In the genomic region with DNA sequence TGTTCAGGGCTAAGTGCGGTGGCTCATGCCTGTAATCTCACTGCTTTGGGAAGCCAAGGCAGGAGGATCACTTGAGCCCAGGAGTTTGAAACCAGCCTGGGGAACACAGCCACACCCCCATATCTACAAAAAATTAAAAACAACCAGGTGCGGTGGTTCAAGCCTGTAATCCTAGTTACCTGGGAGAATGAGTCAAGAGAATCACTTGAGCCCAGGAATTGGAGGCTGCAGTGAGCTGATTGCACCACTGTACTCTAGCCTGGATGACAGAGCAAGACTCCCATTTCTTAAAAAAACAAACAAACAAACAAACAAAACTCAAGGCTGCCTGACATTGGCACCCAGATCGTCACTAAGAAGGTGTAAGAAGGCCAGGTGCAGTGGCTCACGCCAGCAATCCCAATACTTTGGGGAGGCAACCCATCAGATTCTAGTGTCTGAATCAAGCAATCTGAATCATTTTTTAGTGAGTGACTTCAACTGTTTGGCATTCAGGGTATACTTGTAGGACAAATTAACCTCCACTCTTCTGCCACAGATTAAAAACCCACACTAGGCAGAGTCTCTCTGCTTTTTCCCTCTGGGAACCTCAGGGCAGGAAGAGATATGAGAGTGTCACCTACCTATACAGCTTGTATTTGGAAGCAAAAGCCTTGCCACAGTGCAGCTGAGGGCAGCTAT, we compare ENCODE assay signal across 19 cellular contexts. TPM values are rescaled to one million over a fixed set of nuclear protein-coding genes. Genes with fewer than 3 reads are reported as not detected.
DNase-seq lines count a peak whose midpoint lies in the region; ATAC-seq and TF ChIP-seq lines count a peak whose summit lies in the region.
"Had no signal": no experiment of that assay in that cellular context is flagged by ENCODE, and none has a peak within 500 bp of the region (broad histone marks: within the 10 kb centered on the region; RNA-seq: fewer than 3 reads in every experiment).

No MANE protein-coding gene starts in this region.

- no peak for ATAC-seq in activated T-helper 17 cell treated with anti-CD3 and anti-CD28 coated beads, Interleukin-2, amount 50 U/mL, for 72 hours (replicated peaks)
- ATAC-seq in upper lobe of left lung (ENCODE audit: low FRiP score in 2 of 2): no peak
- no peak for ATAC-seq in stimulated activated naive B cell treated with anti-CD40 and anti-IgM and Interleukin-4, amounts not matched to agents 10 μg/mL and 1 μg/mL and 100 μg/mL, for 72 hours (replicated peaks)
- ATAC-seq: GM12878, Panc1, pancreas had no signal

- TF ChIP-seq POLR2A in upper lobe of left lung (IDR thresholded peaks at IDR 0.05): no peak

- CTCF ChIA-PET in HEK293T (lab: Yijun Ruan, JAX): no interaction called here

- H3K36me3 Mint-ChIP-seq in activated T-helper 17 cell treated with anti-CD3 and anti-CD28 coated beads, Interleukin-2, amount 50 U/mL, for 72 hours (ENCODE audit: low read depth): peaks cover 100% of the 10 kb centered on the region
- peaks cover 23 to 51% of the 10 kb centered on the region in 2 donors for H3K36me3 Mint-ChIP-seq in stimulated activated naive B cell treated with anti-CD40 and anti-IgM and Interleukin-4, amounts not matched to agents 10 μg/mL and 1 μg/mL and 100 μg/mL, for 72 hours

- H3K4me3 ChIP-seq in left ventricle myocardium inferior (no peak overlapping the region), upper lobe of left lung (no peak overlapping the region)
- H3K4me3 ChIP-seq: ascending aorta, GM12878, pancreas had no signal

- TF ChIP-seq CTCF in left ventricle myocardium inferior (IDR thresholded peaks at IDR 0.05; ENCODE audit: borderline replicate concordance) (no peak), upper lobe of left lung (IDR thresholded peaks at IDR 0.05) (no peak)

- POLR2A ChIA-PET in HEK293T (lab: Yijun Ruan, JAX): no interaction called here

- H3K36me3 ChIP-seq in left ventricle myocardium inferior (peaks cover 56% of the 10 kb centered on the region), upper lobe of left lung (peaks cover 18 to 54% (median 36%) of the 10 kb centered on the region in 4 donors)

- peak overlapping the region; percentile 100 for H3K27ac Mint-ChIP-seq in activated T-helper 17 cell treated with anti-CD3 and anti-CD28 coated beads, Interleukin-2, amount 50 U/mL, for 72 hours
- no peak overlapping the region for H3K27ac Mint-ChIP-seq in stimulated activated naive B cell treated with anti-CD40 and anti-IgM and Interleukin-4, amounts not matched to agents 10 μg/mL and 1 μg/mL and 100 μg/mL, for 72 hours
- H3K27ac Mint-ChIP-seq: endodermal cell had no signal

- TF ChIP-seq EP300 in upper lobe of left lung (IDR thresholded peaks at IDR 0.05): no peak

- intact Hi-C loops in left ventricle myocardium inferior (cut with micrococcal nuclease) (no loop called here), cardiac septum (cut with DNase I) (no loop called here)

- H3K9me3 ChIP-seq in left ventricle myocardium inferior (replicated peaks) (no peaks in the 10 kb centered on the region), upper lobe of left lung (no peaks in the 10 kb centered on the region)
- H3K9me3 ChIP-seq: ascending aorta, BE2C, pancreas had no signal

- H3K27me3 Mint-ChIP-seq in activated T-helper 17 cell treated with anti-CD3 and anti-CD28 coated beads, Interleukin-2, amount 50 U/mL, for 72 hours: no peaks in the 10 kb centered on the region
- H3K27me3 Mint-ChIP-seq in stimulated activated naive B cell treated with anti-CD40 and anti-IgM and Interleukin-4, amounts not matched to agents 10 μg/mL and 1 μg/mL and 100 μg/mL, for 72 hours: no peaks in the 10 kb centered on the region

- no peaks in the 10 kb centered on the region for H3K9me3 Mint-ChIP-seq in activated T-helper 17 cell treated with anti-CD3 and anti-CD28 coated beads, Interleukin-2, amount 50 U/mL, for 72 hours
- H3K9me3 Mint-ChIP-seq in stimulated activated naive B cell treated with anti-CD40 and anti-IgM and Interleukin-4, amounts not matched to agents 10 μg/mL and 1 μg/mL and 100 μg/mL, for 72 hours: no peaks in the 10 kb centered on the region
- H3K9me3 Mint-ChIP-seq: endodermal cell had no signal

- H3K4me1 ChIP-seq in left ventricle myocardium inferior: peaks cover 71% of the 10 kb centered on the region
- peaks cover 48 to 71% (median 64%) of the 10 kb centered on the region in 4 donors for H3K4me1 ChIP-seq in upper lobe of left lung

- H3K27me3 ChIP-seq in left ventricle myocardium inferior (ENCODE audit: low read depth): no peaks in the 10 kb centered on the region
- no peaks in the 10 kb centered on the region for H3K27me3 ChIP-seq in upper lobe of left lung
- H3K27me3 ChIP-seq: ascending aorta, BE2C, pancreas had no signal

- peaks cover 43% of the 10 kb centered on the region for H3K4me1 Mint-ChIP-seq in activated T-helper 17 cell treated with anti-CD3 and anti-CD28 coated beads, Interleukin-2, amount 50 U/mL, for 72 hours
- peaks cover 44 to 48% of the 10 kb centered on the region in 2 donors for H3K4me1 Mint-ChIP-seq in stimulated activated naive B cell treated with anti-CD40 and anti-IgM and Interleukin-4, amounts not matched to agents 10 μg/mL and 1 μg/mL and 100 μg/mL, for 72 hours

- WGBS in upper lobe of left lung, 2 donors: 69 to 74% methylated on average over 4 of the region's 4 CpGs

- H3K27ac ChIP-seq in left ventricle myocardium inferior (replicated peaks) (peak overlapping the region; percentile 97), upper lobe of left lung (peak overlapping the region; percentile 71 to 98 (median 92))
- H3K27ac ChIP-seq: ascending aorta had no signal

- H3K4me3 Mint-ChIP-seq in activated T-helper 17 cell treated with anti-CD3 and anti-CD28 coated beads, Interleukin-2, amount 50 U/mL, for 72 hours: peak overlapping the region; percentile 99
- no peak overlapping the region for H3K4me3 Mint-ChIP-seq in stimulated activated naive B cell treated with anti-CD40 and anti-IgM and Interleukin-4, amounts not matched to agents 10 μg/mL and 1 μg/mL and 100 μg/mL, for 72 hours
- H3K4me3 Mint-ChIP-seq: endodermal cell had no signal

- DNase-seq in left ventricle myocardium inferior (no peak), cardiac septum (ENCODE audit: low spot score) (no peak), hepatic stellate cell (ENCODE audit: low spot score) (peak; percentile 58), upper lobe of left lung (peak in 1 of 2 donors; percentile 54), HEK293T (ENCODE audit: extremely low spot score) (no peak)
- DNase-seq in stimulated activated naive CD4-positive, alpha-beta T cell (lab: John Stamatoyannopoulos, UW): no peak
- no peak for DNase-seq in stimulated activated naive B cell treated with anti-CD40 and anti-IgM and Interleukin-4, amounts not matched to agents 10 μg/mL and 1 μg/mL and 100 μg/mL, for 72 hours
- DNase-seq: activated CD8-positive, alpha-beta memory T cell treated with anti-CD3 and anti-CD28 coated beads for 24 hours; BE2C; endodermal cell; hypothalamus; midbrain; NCI-H1092 treated with DMSO at 0.1 percent for 48 hours; NCI-H446; pancreas had no signal

TF ChIP-seq in HEK293T, 16 proteins besides CTCF, POLR2A, EP300 and RAD21:
- TF ChIP-seq FOXM1 (IDR thresholded peaks at IDR 0.05; ENCODE audit: borderline replicate concordance): no peak
- TF ChIP-seq TARDBP (IDR thresholded peaks at IDR 0.05): no peak
- TF ChIP-seq, protein P1, sequence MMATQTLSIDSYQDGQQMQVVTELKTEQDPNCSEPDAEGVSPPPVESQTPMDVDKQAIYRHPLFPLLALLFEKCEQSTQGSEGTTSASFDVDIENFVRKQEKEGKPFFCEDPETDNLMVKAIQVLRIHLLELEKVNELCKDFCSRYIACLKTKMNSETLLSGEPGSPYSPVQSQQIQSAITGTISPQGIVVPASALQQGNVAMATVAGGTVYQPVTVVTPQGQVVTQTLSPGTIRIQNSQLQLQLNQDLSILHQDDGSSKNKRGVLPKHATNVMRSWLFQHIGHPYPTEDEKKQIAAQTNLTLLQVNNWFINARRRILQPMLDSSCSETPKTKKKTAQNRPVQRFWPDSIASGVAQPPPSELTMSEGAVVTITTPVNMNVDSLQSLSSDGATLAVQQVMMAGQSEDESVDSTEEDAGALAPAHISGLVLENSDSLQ (IDR thresholded peaks at IDR 0.05): no peak
- no peak for TF ChIP-seq NFRKB (IDR thresholded peaks at IDR 0.05)
- no peak for TF ChIP-seq FOXA1 (IDR thresholded peaks at IDR 0.05)
- TF ChIP-seq CTBP1 (IDR thresholded peaks at IDR 0.05; ENCODE audit: borderline replicate concordance): no peak
TF ChIP-seq in HEK293T: peak in this region for 0.

RNA-seq across cellular contexts. Expression of a gene that starts 6.1 kb away (rescaled TPM):
- 7.3 TPM for total RNA-seq in left ventricle myocardium inferior
- 8.5 TPM for total RNA-seq in cardiac septum
- 10 to 100 TPM; 61.9 to 93.1 TPM for total RNA-seq in activated T-helper 17 cell treated with anti-CD3 and anti-CD28 coated beads, Interleukin-2, amount 50 U/mL, for 72 hours
- total RNA-seq in upper lobe of left lung: 10 to 100 TPM; 11.4 to 17.1 (median 14.1) TPM

RNA-seq across cellular contexts. Expression of a gene that starts 6.2 kb away (rescaled TPM):
- total RNA-seq in left ventricle myocardium inferior (28.9 TPM), cardiac septum (22.6 TPM), upper lobe of left lung (10 to 100 TPM; 12.6 to 31.5 (median 26.5) TPM)
- 10 to 100 TPM; 41.4 TPM for total RNA-seq in activated T-helper 17 cell treated with anti-CD3 and anti-CD28 coated beads, Interleukin-2, amount 50 U/mL, for 72 hours
